ENCODE assay signal across 11 cellular contexts in the genomic region with DNA sequence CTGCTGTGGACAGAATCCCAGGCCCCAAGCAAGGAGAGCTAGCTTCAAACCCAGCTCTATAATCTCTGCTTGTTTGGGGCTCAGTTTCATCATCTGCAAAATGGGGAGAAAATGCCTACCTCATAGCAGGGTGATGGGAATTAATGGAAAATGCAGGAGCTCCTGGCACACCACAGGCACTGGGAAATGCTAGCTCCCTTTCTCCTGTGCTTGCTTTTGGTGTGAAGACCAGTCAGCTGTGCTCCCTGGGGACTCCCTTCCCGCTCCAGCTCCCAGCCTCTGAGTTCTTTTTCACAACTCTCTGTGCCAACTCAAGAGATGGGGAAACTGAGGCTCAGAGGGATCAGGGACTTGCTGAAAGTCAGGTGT. TPM values are rescaled to one million over a fixed set of nuclear protein-coding genes. Genes with fewer than 3 reads are reported as not detected.
DNase-seq lines count a peak whose midpoint lies in the region; ATAC-seq and TF ChIP-seq lines count a peak whose summit lies in the region.
"Had no signal": no experiment of that assay in that cellular context is flagged by ENCODE, and none has a peak within 500 bp of the region (broad histone marks: within the 10 kb centered on the region; RNA-seq: fewer than 3 reads in every experiment).

No MANE protein-coding gene starts in this region.

- no peaks in the 10 kb centered on the region for H3K36me3 ChIP-seq in HUES64 (ENCODE audit: insufficient read depth, low read length)
- no peaks in the 10 kb centered on the region for H3K36me3 ChIP-seq in mesenchymal stem cell (ENCODE audit: control insufficient read depth in 1 of 2, insufficient read depth in 2 of 2, low read depth in 1 of 2, low read length in 2 of 2)
- no peaks in the 10 kb centered on the region for H3K36me3 ChIP-seq in thoracic aorta

- H4K91ac ChIP-seq in mesenchymal stem cell (ENCODE audit: low read length): no peak overlapping the region

- H2BK12ac ChIP-seq in mesenchymal stem cell (ENCODE audit: low read length in 2 of 2): peak overlapping the region; percentile 2 to 46

- peaks cover 24% of the 10 kb centered on the region for H3K4me1 ChIP-seq in HUES64 (ENCODE audit: insufficient read depth, low read length)
- peaks cover 30% of the 10 kb centered on the region for H3K4me1 ChIP-seq in mesenchymal stem cell (ENCODE audit: control insufficient read depth, insufficient read depth, low read depth, low read length)
- peaks cover 24 to 56% of the 10 kb centered on the region in 2 donors for H3K4me1 ChIP-seq in thoracic aorta (ENCODE audit: control insufficient read depth in 1 of 2, low read depth in 2 of 2)

- peak overlapping the region; percentile 46 for H2BK120ac ChIP-seq in mesenchymal stem cell (ENCODE audit: low read depth, low read length)

- H3K27ac Mint-ChIP-seq in chondrocyte (ENCODE audit: unreplicated experiment): peak overlapping the region; percentile 100
- H3K27ac Mint-ChIP-seq: dendritic cell treated with granulocyte-macrophage colony-stimulating factor and Interleukin-4, amounts not matched to agents 40 ng/mL and 50 ng/mL, for 4 days; stimulated activated naive CD8-positive, alpha-beta T cell treated with anti-CD3 and anti-CD28 coated beads, Interleukin-15, Interleukin-2, amounts not matched to agents 100 ng/mL and 50 ng/mL, for 24 hours had no signal

- DNase-seq in chondrocyte (ENCODE audit: low spot score) (no peak), mesenchymal stem cell (peak; percentile 18), thoracic aorta (ENCODE audit: low spot score) (no peak), COLO829 (ENCODE audit: low spot score) (no peak)
- no peak for DNase-seq in stimulated activated naive CD4-positive, alpha-beta T cell (lab: John Stamatoyannopoulos, UW)
- DNase-seq in stimulated activated CD4-positive, alpha-beta T cell treated with anti-CD3 and anti-CD28 coated beads, Interleukin-4, amount 100 ng/mL, for 4 hours: no peak
- DNase-seq: MV-4-11 had no signal

- H3K27me3 ChIP-seq in HUES64 (ENCODE audit: insufficient read depth, low read length) (no peaks in the 10 kb centered on the region), mesenchymal stem cell (ENCODE audit: control insufficient read depth in 1 of 2, insufficient read depth in 1 of 2, low read length in 2 of 2) (no peaks in the 10 kb centered on the region), thoracic aorta (replicated peaks; ENCODE audit: insufficient read depth) (no peaks in the 10 kb centered on the region)

- no peak overlapping the region for H3K4me2 ChIP-seq in mesenchymal stem cell (ENCODE audit: low read length, poor library complexity, severe bottlenecking)

- peaks cover 50% of the 10 kb centered on the region for H3K4me1 Mint-ChIP-seq in chondrocyte (ENCODE audit: low read depth)

- no peak overlapping the region for H2AK5ac ChIP-seq in mesenchymal stem cell (ENCODE audit: low read length, severe bottlenecking)

- H2BK5ac ChIP-seq in mesenchymal stem cell (ENCODE audit: low read depth, low read length, poor library complexity, severe bottlenecking): no peak overlapping the region

- TF ChIP-seq CTCF in chondrocyte (IDR thresholded peaks at IDR 0.05): no peak
- TF ChIP-seq CTCF in thoracic aorta (IDR thresholded peaks at IDR 0.05): no peak

- WGBS in HUES64: 73% methylated on average over 1 of the region's 1 CpG
- no CpG with 5 or more reads among the region's 1 CpG for WGBS in mesenchymal stem cell

- no peak overlapping the region for H3K14ac ChIP-seq in mesenchymal stem cell (ENCODE audit: low read length in 2 of 2)

- no peaks in the 10 kb centered on the region for H3K79me1 ChIP-seq in mesenchymal stem cell (replicated peaks; ENCODE audit: low read length, poor library complexity, severe bottlenecking)

- H3K9me3 ChIP-seq in HUES64 (ENCODE audit: insufficient read depth, low read depth, low read length): no peaks in the 10 kb centered on the region
- no peaks in the 10 kb centered on the region for H3K9me3 ChIP-seq in mesenchymal stem cell (ENCODE audit: control insufficient read depth, low read length)
- H3K9me3 ChIP-seq in thoracic aorta: no peaks in the 10 kb centered on the region

- no peak overlapping the region for H4K8ac ChIP-seq in mesenchymal stem cell (ENCODE audit: low read length)

- H3K9me3 Mint-ChIP-seq in chondrocyte (ENCODE audit: low read depth): no peaks in the 10 kb centered on the region
- H3K9me3 Mint-ChIP-seq: dendritic cell treated with granulocyte-macrophage colony-stimulating factor and Interleukin-4, amounts not matched to agents 40 ng/mL and 50 ng/mL, for 4 days; stimulated activated naive CD8-positive, alpha-beta T cell treated with anti-CD3 and anti-CD28 coated beads, Interleukin-15, Interleukin-2, amounts not matched to agents 100 ng/mL and 50 ng/mL, for 24 hours had no signal

- peak overlapping the region in 1 of 2 experiments; percentile 22 for H3K4ac ChIP-seq in mesenchymal stem cell (ENCODE audit: low read depth in 1 of 2, low read length in 2 of 2)

- peak overlapping the region; percentile 1 to 58 for H3K18ac ChIP-seq in mesenchymal stem cell (ENCODE audit: low read depth in 1 of 2, low read length in 2 of 2)

- H3K4me3 ChIP-seq in HUES64 (ENCODE audit: low read length): no peak overlapping the region
- no peak overlapping the region for H3K4me3 ChIP-seq in mesenchymal stem cell (ENCODE audit: insufficient read depth in 1 of 2, low read depth in 1 of 2, low read length in 2 of 2)
- peak overlapping the region; percentile 10 for H3K4me3 ChIP-seq in thoracic aorta

- H3K27ac ChIP-seq in HUES64 (ENCODE audit: low read depth, low read length) (peak overlapping the region; percentile 70), mesenchymal stem cell (ENCODE audit: low read length, poor library complexity, severe bottlenecking) (no peak overlapping the region), thoracic aorta (peak overlapping the region; percentile 92 to 98)

- no peaks in the 10 kb centered on the region for H3K27me3 Mint-ChIP-seq in chondrocyte (ENCODE audit: low read depth)
- H3K27me3 Mint-ChIP-seq: stimulated activated naive CD8-positive, alpha-beta T cell treated with anti-CD3 and anti-CD28 coated beads, Interleukin-15, Interleukin-2, amounts not matched to agents 100 ng/mL and 50 ng/mL, for 24 hours had no signal

- H2AFZ ChIP-seq in mesenchymal stem cell (ENCODE audit: low read depth, low read length): no peak overlapping the region

- no peak overlapping the region for H2BK15ac ChIP-seq in mesenchymal stem cell (ENCODE audit: low read depth, poor library complexity, severe bottlenecking)

- no peaks in the 10 kb centered on the region for H3K36me3 Mint-ChIP-seq in chondrocyte (ENCODE audit: low read depth)

- no peak for ATAC-seq in thoracic aorta (ENCODE audit: insufficient number of reproducible peaks, low FRiP score, low read depth)
- no peak for ATAC-seq in GM19455 (IDR thresholded peaks at IDR 0.05; ENCODE audit: unreplicated experiment)

- H3K9ac ChIP-seq in HUES64 (ENCODE audit: low read depth, low read length) (peak overlapping the region; percentile 48), mesenchymal stem cell (ENCODE audit: low read length) (peak overlapping the region; percentile 38)

- H3K4me3 Mint-ChIP-seq in chondrocyte (ENCODE audit: unreplicated experiment): peak overlapping the region; percentile 8
- H3K4me3 Mint-ChIP-seq: dendritic cell treated with granulocyte-macrophage colony-stimulating factor and Interleukin-4, amounts not matched to agents 40 ng/mL and 50 ng/mL, for 4 days; stimulated activated naive CD8-positive, alpha-beta T cell treated with anti-CD3 and anti-CD28 coated beads, Interleukin-15, Interleukin-2, amounts not matched to agents 100 ng/mL and 50 ng/mL, for 24 hours had no signal

- no peak overlapping the region for H3K23ac ChIP-seq in mesenchymal stem cell (ENCODE audit: low read length in 2 of 2)

RNA-seq across cellular contexts. Expression of a gene that starts 8.2 kb away (rescaled TPM):
- 358 TPM for polyA plus RNA-seq in HUES64 (2013, experiment 1 of 2)
- polyA plus RNA-seq in HUES64 (2013, experiment 2 of 2): 392 TPM
- total RNA-seq in chondrocyte: 1,000 to 1,204 TPM (median 1,170 TPM) in 3 replicates
- polyA plus RNA-seq in mesenchymal stem cell (2013, experiment 1 of 2): 896 TPM
- polyA plus RNA-seq in mesenchymal stem cell (2013, experiment 2 of 2): 870 TPM
- total RNA-seq in thoracic aorta: 100 to 1,000 TPM; 367 to 480 TPM

RNA-seq across cellular contexts. Expression of a gene that starts 28.1 kb away (rescaled TPM):
- polyA plus RNA-seq in HUES64 (2013, experiment 1 of 2): 6.2 TPM
- polyA plus RNA-seq in HUES64 (2013, experiment 2 of 2): 5.5 TPM
- total RNA-seq in chondrocyte (8.9 to 12.6 TPM (median 11.3 TPM) in 3 replicates), thoracic aorta (10 to 100 TPM; 30.8 to 34.9 TPM)
- 1.8 TPM for polyA plus RNA-seq in mesenchymal stem cell (2013, experiment 1 of 2)
- polyA plus RNA-seq in mesenchymal stem cell (2013, experiment 2 of 2): 1.4 TPM
